Comparison of ENCODE assay signal across 15 cellular contexts in the genomic region with DNA sequence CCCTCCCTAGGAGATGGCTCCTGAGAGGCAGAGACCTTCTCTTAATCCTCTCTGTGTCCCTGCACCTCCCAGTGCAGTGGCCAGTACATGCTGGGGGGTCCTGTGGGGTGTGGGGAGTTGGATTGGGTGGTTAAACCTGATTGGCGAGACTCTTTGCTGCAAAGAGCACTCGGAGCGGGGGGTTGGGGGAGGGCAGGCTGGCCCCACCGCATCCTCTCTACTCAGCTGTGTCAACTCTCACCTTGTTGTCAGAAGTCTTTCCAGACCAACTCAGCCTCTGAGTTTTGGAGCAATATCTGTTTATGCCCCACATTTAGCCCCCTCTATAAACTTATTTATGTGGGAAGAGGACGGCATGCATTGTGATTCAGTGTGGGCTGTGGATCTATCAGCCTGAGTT. TPM values are rescaled to one million over a fixed set of nuclear protein-coding genes. Genes with fewer than 3 reads are reported as not detected.
DNase-seq lines count a peak whose midpoint lies in the region; ATAC-seq and TF ChIP-seq lines count a peak whose summit lies in the region.
"Had no signal": no experiment of that assay in that cellular context is flagged by ENCODE, and none has a peak within 500 bp of the region (broad histone marks: within the 10 kb centered on the region; RNA-seq: fewer than 3 reads in every experiment).

No MANE protein-coding gene starts in this region.

- H3K27me3 Mint-ChIP-seq in Caco-2 (ENCODE audit: insufficient read depth, unreplicated experiment) (no peaks in the 10 kb centered on the region), natural killer cell (ENCODE audit: low read depth in 2 of 2) (peaks cover 0 to 3% of the 10 kb centered on the region in 2 donors)
- H3K27me3 Mint-ChIP-seq in activated naive CD4-positive, alpha-beta T cell treated with anti-CD3 and anti-CD28 coated beads, Interleukin-2, amount 50 U/mL, for 24 hours = no peaks in the 10 kb centered on the region

- intact Hi-C loops in Caco-2 (cut with micrococcal nuclease; ENCODE audit: unreplicated experiment) = no loop called here
- intact Hi-C loops in natural killer cell (cut with micrococcal nuclease) = loop anchor here (1.0 to 5.0 kb wide), 5 partner anchors 40 to 91 kb away; a partner anchor contains a TSS

- H3K9me3 ChIP-seq in Caco-2 = no peaks in the 10 kb centered on the region
- H3K9me3 ChIP-seq: HAP-1 had no signal

- no peak for DNase-seq in Caco-2
- DNase-seq in T-helper 9 cell = peak; percentile 33
- DNase-seq in natural killer cell = peak; percentile 44
- no peak for DNase-seq in NCI-H345 treated with DMSO at 0.1 percent for 48 hours (lab: John Stamatoyannopoulos, UW; ENCODE audit: unreplicated experiment)
- DNase-seq in NCI-H2227 treated with DMSO at 0.1 percent for 48 hours (lab: John Stamatoyannopoulos, UW) = no peak
- DNase-seq: midbrain, NCI-H345 had no signal

- no peak overlapping the region for H3K4me3 ChIP-seq in Caco-2 (ENCODE audit: low read depth, low read length)
- H3K4me3 ChIP-seq: HAP-1, K562, SK-N-MC had no signal

- H3K4me1 Mint-ChIP-seq in Caco-2 (ENCODE audit: low read depth, unreplicated experiment) (peaks cover 6% of the 10 kb centered on the region), natural killer cell (peaks cover 46 to 47% of the 10 kb centered on the region in 2 donors)
- peaks cover 98% of the 10 kb centered on the region for H3K4me1 Mint-ChIP-seq in activated naive CD4-positive, alpha-beta T cell treated with anti-CD3 and anti-CD28 coated beads, Interleukin-2, amount 50 U/mL, for 24 hours

- peak; percentile 55 to 59 (median 55) for ATAC-seq in natural killer cell
- no peak for ATAC-seq in HG03565 (IDR thresholded peaks at IDR 0.05; ENCODE audit: unreplicated experiment)
- ATAC-seq in HG03280 (IDR thresholded peaks at IDR 0.05; ENCODE audit: unreplicated experiment) = no peak

- no peaks in the 10 kb centered on the region for H3K9me3 Mint-ChIP-seq in Caco-2 (ENCODE audit: unreplicated experiment)
- H3K9me3 Mint-ChIP-seq in activated naive CD4-positive, alpha-beta T cell treated with anti-CD3 and anti-CD28 coated beads, Interleukin-2, amount 50 U/mL, for 24 hours = no peaks in the 10 kb centered on the region
- H3K9me3 Mint-ChIP-seq in natural killer cell = no peaks in the 10 kb centered on the region

- no peaks in the 10 kb centered on the region for H3K36me3 ChIP-seq in Caco-2 (ENCODE audit: control insufficient read depth, insufficient read depth, low read length)
- H3K36me3 ChIP-seq: HAP-1 had no signal

- H3K27ac Mint-ChIP-seq in Caco-2 (ENCODE audit: unreplicated experiment) (peak overlapping the region; percentile 55), natural killer cell (peak overlapping the region; percentile 89 to 92)
- H3K27ac Mint-ChIP-seq in activated naive CD4-positive, alpha-beta T cell treated with anti-CD3 and anti-CD28 coated beads, Interleukin-2, amount 50 U/mL, for 24 hours = peak overlapping the region; percentile 82

- CTCF ChIA-PET in Caco-2 (lab: Charles Lee) = interaction anchor here (1.2 kb wide), 1 partner anchor 8 kb away, joined by 7 read pairs; no protein-coding TSS in a partner anchor

- H3K4me3 Mint-ChIP-seq in Caco-2 (ENCODE audit: unreplicated experiment) (no peak overlapping the region), natural killer cell (peak overlapping the region; percentile 78)
- H3K4me3 Mint-ChIP-seq in activated naive CD4-positive, alpha-beta T cell treated with anti-CD3 and anti-CD28 coated beads, Interleukin-2, amount 50 U/mL, for 24 hours = peak overlapping the region; percentile 68

- TF ChIP-seq CTCF in Caco-2 (IDR thresholded peaks at IDR 0.05; ENCODE audit: insufficient read depth in 1 of 2, low read depth in 1 of 2, low read length in 1 of 2, severe bottlenecking in 1 of 2, unreplicated experiment in 1 of 2) (no peak), natural killer cell (IDR thresholded peaks at IDR 0.05) (no peak)

- H3K4me1 ChIP-seq in Caco-2 = peaks cover 22% of the 10 kb centered on the region
- H3K4me1 ChIP-seq: HAP-1, parathyroid adenoma had no signal

- POLR2A ChIA-PET in Caco-2 (lab: Charles Lee) = no interaction called here

- H3K36me3 Mint-ChIP-seq in Caco-2 (ENCODE audit: insufficient read depth, unreplicated experiment) (no peaks in the 10 kb centered on the region), natural killer cell (no peaks in the 10 kb centered on the region)
- no peaks in the 10 kb centered on the region for H3K36me3 Mint-ChIP-seq in activated naive CD4-positive, alpha-beta T cell treated with anti-CD3 and anti-CD28 coated beads, Interleukin-2, amount 50 U/mL, for 24 hours

- H3K27me3 ChIP-seq in Caco-2 (replicated peaks; ENCODE audit: control insufficient read depth, insufficient read depth, low read length) = no peaks in the 10 kb centered on the region

- BruUV-seq in Caco-2 (replicated peaks; lab: Mats Ljungman, UMichigan) = no TSS peak

RNA-seq across cellular contexts. Expression of a gene that starts 40.0 kb away (rescaled TPM):
- total RNA-seq in Caco-2 (2022) (126 and 132 TPM in 2 replicates), natural killer cell (100 to 1,000 TPM in 2 of 3 donors, 10 to 100 TPM in 1; 87.8 to 102 (median 101) TPM)

RNA-seq across cellular contexts. Expression of a gene that starts 42.4 kb away (rescaled TPM):
- total RNA-seq in Caco-2 (2022) (not detected in 2 replicates), natural killer cell (1 to 10 TPM; 3.2 to 8.0 (median 6.6) TPM)
- total RNA-seq: frontal cortex had no signal

RNA-seq across cellular contexts. Expression of a gene that starts 57.3 kb away (rescaled TPM):
- total RNA-seq in Caco-2 (2022) = not detected in 2 replicates
- not detected for total RNA-seq in natural killer cell

Comparison
In these comparisons a context has a peak if more than half of its experiments do, and no peak if none do; other contexts are left out.
1. DNase-seq: peak in T-helper 9 cell (single experiment) and natural killer cell (single experiment); none in Caco-2 (0 of 2), NCI-H345 treated with DMSO at 0.1 percent for 48 hours (single experiment) and NCI-H2227 treated with DMSO at 0.1 percent for 48 hours (single experiment).
2. ATAC-seq: peak in natural killer cell (3 of 3); none in HG03565 (single experiment) and HG03280 (single experiment).
3. Peak in every context shown above with its lines, with median percentiles within 50 percentile points of each other: H3K27ac Mint-ChIP-seq.